Comparison of ENCODE assay signal across 11 cellular contexts in the genomic region with DNA sequence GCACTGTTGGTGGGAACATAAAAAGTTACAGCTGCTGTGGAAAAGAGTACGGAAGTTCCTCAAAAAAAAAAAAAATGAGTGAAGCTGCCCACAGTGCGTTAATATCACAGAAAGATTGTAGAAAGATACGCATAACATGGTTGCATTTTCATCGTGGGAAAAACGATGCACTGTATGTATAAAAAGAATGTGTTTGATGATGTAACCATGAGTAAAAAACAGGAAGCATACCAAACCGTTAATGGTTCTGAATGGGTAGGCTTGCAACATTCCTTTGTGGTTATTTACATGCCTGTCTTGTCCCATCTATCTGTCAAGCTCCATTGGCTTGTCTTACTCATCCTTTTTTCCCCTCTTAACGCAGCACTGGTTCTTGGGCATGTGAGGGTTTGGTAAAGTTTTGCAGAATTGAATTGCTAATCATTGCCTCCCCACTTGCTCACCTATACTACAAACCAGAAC. TPM values are rescaled to one million over a fixed set of nuclear protein-coding genes. Genes with fewer than 3 reads are reported as not detected.
A peak's percentile ranks its signal among the peaks of the same experiment; 100 is the strongest.
DNase-seq lines count a peak whose midpoint lies in the region; ATAC-seq and TF ChIP-seq lines count a peak whose summit lies in the region.
"Had no signal": no experiment of that assay in that cellular context is flagged by ENCODE, and none has a peak within 500 bp of the region (broad histone marks: within the 10 kb centered on the region; RNA-seq: fewer than 3 reads in every experiment).

No MANE protein-coding gene starts in this region.

- no peaks in the 10 kb centered on the region for H3K79me2 ChIP-seq in osteoblast (ENCODE audit: insufficient read depth, low read length)

- intact Hi-C loops in aorta (cut with DNase I) = loop anchor here in 1 of 2 donors (5.0 to 10.0 kb wide), 2 partner anchors 70 to 237 kb away; no protein-coding TSS in a partner anchor

- WGBS in aorta, 2 donors = 85 to 87% methylated on average over 7 of the region's 7 CpGs

- no peaks in the 10 kb centered on the region for H4K20me1 ChIP-seq in osteoblast (ENCODE audit: insufficient read depth, low read length)

- peak overlapping the region; percentile 46 for H3K4me2 ChIP-seq in osteoblast (ENCODE audit: insufficient read depth, low read length)

- no peaks in the 10 kb centered on the region for H3K36me3 ChIP-seq in osteoblast (ENCODE audit: insufficient read depth, low read length)
- no peaks in the 10 kb centered on the region for H3K36me3 ChIP-seq in aorta (ENCODE audit: control insufficient read depth in 1 of 2, insufficient read depth in 2 of 2, low read length in 1 of 2)

- H2AFZ ChIP-seq in osteoblast (ENCODE audit: low read length) = no peak overlapping the region

- TF ChIP-seq CTCF in cardiac fibroblast (IDR thresholded peaks at IDR 0.05; ENCODE audit: low read depth, low read length) (no peak), osteoblast (IDR thresholded peaks at IDR 0.05; ENCODE audit: extremely low read depth, low read depth, low read length) (no peak)

- DNase-seq in Daoy (ENCODE audit: low read depth) (peak; percentile 65), NCI-H460 (ENCODE audit: extremely low read depth, low read depth) (peak; percentile 27), cardiac fibroblast (ENCODE audit: low read depth in 2 of 2) (peak; percentile 86 to 98), osteoblast (ENCODE audit: insufficient read length, low spot score, missing footprints) (peak; percentile 80), aorta (no peak), NCI-H1417 (lab: John Stamatoyannopoulos, UW) (no peak)
- DNase-seq: activated CD4-positive, alpha-beta memory T cell treated with anti-CD3 and anti-CD28 coated beads for 36 hours; NCI-H748 treated with DMSO at 0.1 percent for 48 hours had no signal

- no peak overlapping the region for H3K4me3 ChIP-seq in cardiac fibroblast (replicated peaks in 1 of 2; ENCODE audit: low read depth in 2 of 2, low read length in 2 of 2)
- H3K4me3 ChIP-seq in osteoblast (ENCODE audit: insufficient read depth, low read length) = no peak overlapping the region
- H3K4me3 ChIP-seq in aorta (ENCODE audit: low read length in 2 of 2) = no peak overlapping the region
- H3K4me3 ChIP-seq: skin epidermis had no signal

- H3K9me3 ChIP-seq in osteoblast (ENCODE audit: low read depth, low read length) (no peaks in the 10 kb centered on the region), aorta (ENCODE audit: control insufficient read depth, low read length) (no peaks in the 10 kb centered on the region)

- H3K4me1 ChIP-seq in osteoblast (ENCODE audit: insufficient read depth, low read length) (peaks cover 37% of the 10 kb centered on the region), aorta (ENCODE audit: control insufficient read depth in 1 of 2, insufficient read depth in 2 of 2, low read length in 2 of 2) (no peaks in the 10 kb centered on the region)

- ATAC-seq in GM21717 (IDR thresholded peaks at IDR 0.05; ENCODE audit: unreplicated experiment) = no peak
- ATAC-seq in aorta (ENCODE audit: low FRiP score) = no peak
- no peak for ATAC-seq in GM18868 (IDR thresholded peaks at IDR 0.05; ENCODE audit: unreplicated experiment)

- peak overlapping the region; percentile 84 for H3K27ac ChIP-seq in osteoblast (ENCODE audit: low read depth, low read length)
- no peak overlapping the region for H3K27ac ChIP-seq in aorta (ENCODE audit: low read depth in 1 of 2, low read length in 2 of 2)

- no peaks in the 10 kb centered on the region for H3K27me3 ChIP-seq in osteoblast (ENCODE audit: insufficient read depth, low read length)
- H3K27me3 ChIP-seq in aorta (ENCODE audit: control insufficient read depth in 1 of 2, insufficient read depth in 2 of 2, low read length in 1 of 2) = no peaks in the 10 kb centered on the region

RNA-seq across cellular contexts. Expression of gene DKK3, which starts 33.8 kb away (rescaled TPM):
- total RNA-seq in Daoy (2014; rRNA removed; shearing (Covaris generic)) = 44.6 and 46.5 TPM in 2 replicates
- 0.74 TPM in 1 of 2 replicates, not detected in the other for total RNA-seq in NCI-H460 (2014; rRNA removed; shearing (Covaris generic))
- 0.45 TPM in 1 of 2 replicates, not detected in the other for polyA plus RNA-seq in NCI-H460 (2014; cell fraction: nucleus; rRNA removed)
- total RNA-seq in osteoblast = 52.2 and 72.4 TPM in 2 replicates
- 100 to 1,000 TPM; 250 to 313 TPM for total RNA-seq in aorta
- 100 to 1,000 TPM; 471 to 938 TPM for polyA plus RNA-seq in aorta
- total RNA-seq: activated CD4-positive, alpha-beta memory T cell treated with anti-CD3 and anti-CD28 coated beads for 36 hours had no signal

Comparison
In these comparisons a context has a peak if more than half of its experiments do, and no peak if none do; other contexts are left out.
1. DNase-seq: peak in Daoy (single experiment), NCI-H460 (single experiment), cardiac fibroblast (2 of 2) and osteoblast (single experiment); none in aorta (0 of 2) and NCI-H1417 (0 of 3).
2. RNA of gene DKK3, which starts 33.8 kb away (total RNA-seq): 250 to 313 TPM in aorta, 52.2 to 72.4 TPM in osteoblast and 44.6 to 46.5 TPM in Daoy; 0.74 TPM in NCI-H460; every median in the first group is over 10 times any median in the second.